In genomic region chr20:50285376-50286173, GRCh38 we compare ENCODE assay signal across 8 cellular contexts.
A peak's percentile ranks its signal among the peaks of the same experiment; 100 is the strongest.
DNase-seq lines count a peak whose midpoint lies in the region; ATAC-seq and TF ChIP-seq lines count a peak whose summit lies in the region.

No MANE protein-coding gene starts in this region.

- no peak overlapping the region for H3K4ac ChIP-seq in trophoblast cell (ENCODE audit: low read depth, low read length)

- peak overlapping the region; percentile 42 for H2AK5ac ChIP-seq in trophoblast cell (ENCODE audit: low read length)

- no peak overlapping the region for H3K9ac ChIP-seq in Karpas-422 (ENCODE audit: low read length)
- H3K9ac ChIP-seq in trophoblast cell (ENCODE audit: low read length), result no peak overlapping the region

- TF ChIP-seq CTCF in dorsolateral prefrontal cortex (IDR thresholded peaks at IDR 0.05 in 54 of 56, conservative IDR thresholded peaks at IDR 0.05 in 2 of 56; ENCODE audit: low read depth in 1 of 56, partially characterized antibody in 56 of 56), result no peak
- TF ChIP-seq CTCF in CD8-positive, alpha-beta T cell (IDR thresholded peaks at IDR 0.05), result no peak

- WGBS in trophoblast cell (ENCODE audit: extremely low coverage, insufficient coverage, insufficient read length), result no CpG with 5 or more reads among the region's 21 CpGs

- H3K18ac ChIP-seq in trophoblast cell (ENCODE audit: low read length), result no peak overlapping the region

- peak overlapping the region; percentile 35 for H2BK12ac ChIP-seq in trophoblast cell (ENCODE audit: low read length)

- H3K27ac ChIP-seq in Karpas-422 (ENCODE audit: low read length), result no peak overlapping the region
- H3K27ac ChIP-seq in dorsolateral prefrontal cortex, result peak overlapping the region in 37 of 59 donors; percentile 19 to 83 (median 57)
- no peak overlapping the region for H3K27ac ChIP-seq in trophoblast cell (ENCODE audit: low read depth, low read length)
- no peak overlapping the region for H3K27ac ChIP-seq in CD8-positive, alpha-beta T cell (ENCODE audit: low read depth, low read length)

- no peaks in the 10 kb centered on the region for H3K9me2 ChIP-seq in Karpas-422 (replicated peaks; ENCODE audit: insufficient read depth, low read length)

- no peaks in the 10 kb centered on the region for H3K9me3 ChIP-seq in Karpas-422 (ENCODE audit: low read length)
- no peaks in the 10 kb centered on the region for H3K9me3 ChIP-seq in trophoblast cell (ENCODE audit: insufficient read depth, low read depth, low read length)
- no peaks in the 10 kb centered on the region for H3K9me3 ChIP-seq in CD8-positive, alpha-beta T cell (ENCODE audit: low read length)

- no peaks in the 10 kb centered on the region for H3K36me3 Mint-ChIP-seq in CD8-positive, alpha-beta T cell

- H3K4me3 ChIP-seq in Karpas-422 (ENCODE audit: low read length), result no peak overlapping the region
- H3K4me3 ChIP-seq in dorsolateral prefrontal cortex, result no peak overlapping the region
- no peak overlapping the region for H3K4me3 ChIP-seq in trophoblast cell (ENCODE audit: low read depth, low read length)
- no peak overlapping the region for H3K4me3 ChIP-seq in CD8-positive, alpha-beta T cell (ENCODE audit: low read depth, low read length)

- H4K8ac ChIP-seq in trophoblast cell (ENCODE audit: low read depth, low read length), result no peak overlapping the region

- CTCF ChIA-PET in CD8-positive, alpha-beta T cell (lab: Charles Lee), result no interaction called here

- H3K36me3 ChIP-seq in Karpas-422 (ENCODE audit: insufficient read depth, low read length) (no peaks in the 10 kb centered on the region), trophoblast cell (ENCODE audit: control insufficient read depth in 1 of 2, insufficient read depth in 2 of 2, low read length in 2 of 2) (no peaks in the 10 kb centered on the region)
- H3K36me3 ChIP-seq in CD8-positive, alpha-beta T cell (ENCODE audit: insufficient read depth, low read length), result no peaks in the 10 kb centered on the region

- H2BK5ac ChIP-seq in trophoblast cell (ENCODE audit: low read depth, low read length, poor library complexity), result peak overlapping the region; percentile 13

- H4K20me1 ChIP-seq in Karpas-422 (ENCODE audit: insufficient read depth, low read depth, low read length), result no peaks in the 10 kb centered on the region

- no peak overlapping the region for H4K12ac ChIP-seq in trophoblast cell (ENCODE audit: low read depth, low read length)

- no peaks in the 10 kb centered on the region for H3K9me3 Mint-ChIP-seq in CD8-positive, alpha-beta T cell

- H3K27me3 ChIP-seq in Karpas-422 (ENCODE audit: low read length), result no peaks in the 10 kb centered on the region
- no peaks in the 10 kb centered on the region for H3K27me3 ChIP-seq in dorsolateral prefrontal cortex
- H3K27me3 ChIP-seq in trophoblast cell (ENCODE audit: insufficient read depth, low read length), result no peaks in the 10 kb centered on the region
- H3K27me3 ChIP-seq in CD8-positive, alpha-beta T cell (ENCODE audit: insufficient read depth, low read length), result no peaks in the 10 kb centered on the region

- H3K14ac ChIP-seq in trophoblast cell (ENCODE audit: low read length), result peak overlapping the region; percentile 20

- no peak overlapping the region for H2BK120ac ChIP-seq in trophoblast cell (ENCODE audit: insufficient read depth, low read length, poor library complexity)

- DNase-seq in Karpas-422 (no peak), dorsolateral prefrontal cortex (no peak), trophoblast cell (peak in 1 of 2 donors; percentile 39), hippocampal formation (lab: John Stamatoyannopoulos, UW) (no peak), 8988T (no peak)
- DNase-seq in CD8-positive, alpha-beta T cell, result no peak

- ATAC-seq in GM19395 (IDR thresholded peaks at IDR 0.05; ENCODE audit: unreplicated experiment) (peak; percentile 56), GM18873 (IDR thresholded peaks at IDR 0.05; ENCODE audit: low FRiP score, unreplicated experiment) (no peak)
- no peak for ATAC-seq in CD8-positive, alpha-beta T cell

- H2AFZ ChIP-seq in Karpas-422 (ENCODE audit: low read length), result peak overlapping the region; percentile 54; the same call in 1 of the 2 replicates
- H2AFZ ChIP-seq in trophoblast cell (ENCODE audit: insufficient read depth, low read length, poor library complexity), result no peak overlapping the region

- no peak overlapping the region for H3K4me2 ChIP-seq in Karpas-422 (ENCODE audit: low read depth, low read length, poor library complexity, severe bottlenecking)
- H3K4me2 ChIP-seq in trophoblast cell (ENCODE audit: low read length), result no peak overlapping the region

- POLR2A ChIA-PET in CD8-positive, alpha-beta T cell (lab: Charles Lee), result no interaction called here

- H3K4me3 Mint-ChIP-seq in CD8-positive, alpha-beta T cell, result no peak overlapping the region

- peaks cover 2% of the 10 kb centered on the region for H3K4me1 Mint-ChIP-seq in CD8-positive, alpha-beta T cell (ENCODE audit: low read depth)

- H3K79me1 ChIP-seq in trophoblast cell (ENCODE audit: low read length), result peaks cover 4% of the 10 kb centered on the region

- peak overlapping the region; percentile 50 for H4K91ac ChIP-seq in trophoblast cell (ENCODE audit: low read depth, low read length)

- peaks cover 10% of the 10 kb centered on the region for H3K27me3 Mint-ChIP-seq in CD8-positive, alpha-beta T cell (ENCODE audit: low read depth)

- H3K23ac ChIP-seq in trophoblast cell (ENCODE audit: low read length), result no peak overlapping the region

- intact Hi-C loops in dorsolateral prefrontal cortex (cut with DNase I), result no loop called here
- intact Hi-C loops in CD8-positive, alpha-beta T cell (cut with DNase I, micrococcal nuclease), result no loop called here

- H3K79me2 ChIP-seq in Karpas-422 (ENCODE audit: low read length), result no peaks in the 10 kb centered on the region
- H3K79me2 ChIP-seq in trophoblast cell (ENCODE audit: control insufficient read depth, insufficient read depth, low read length, poor library complexity), result no peaks in the 10 kb centered on the region

- no peak overlapping the region for H3K27ac Mint-ChIP-seq in CD8-positive, alpha-beta T cell

- H3K4me1 ChIP-seq in Karpas-422 (ENCODE audit: low read length) (peaks cover 16% of the 10 kb centered on the region), trophoblast cell (ENCODE audit: control insufficient read depth in 1 of 2, insufficient read depth in 2 of 2, low read length in 2 of 2) (peaks cover 2 to 13% of the 10 kb centered on the region in 2 experiments)
- no peaks in the 10 kb centered on the region for H3K4me1 ChIP-seq in CD8-positive, alpha-beta T cell (ENCODE audit: insufficient read depth, low read length)

Comparison
In these comparisons a context has a peak if more than half of its experiments do, and no peak if none do; other contexts are left out.
1. H3K27ac ChIP-seq: peak in dorsolateral prefrontal cortex (37 of 59); none in Karpas-422 (single experiment), trophoblast cell (single experiment) and CD8-positive, alpha-beta T cell (single experiment).